ENCODE assay signal across 8 cellular contexts in genomic region chr16:27748868-27749546, GRCh38.
DNase-seq lines count a peak whose midpoint lies in the region; ATAC-seq and TF ChIP-seq lines count a peak whose summit lies in the region.

No MANE protein-coding gene starts in this region.

- no peak overlapping the region for H3K9ac ChIP-seq in MM.1S (ENCODE audit: low read length)

- WGBS in prostate gland, result 38% methylated on average over 12 of the region's 12 CpGs

- H4K20me1 ChIP-seq in MM.1S (ENCODE audit: insufficient read depth, low read length), result no peaks in the 10 kb centered on the region

- H3K36me3 ChIP-seq in right atrium auricular region, result peaks cover 7% of the 10 kb centered on the region
- no peaks in the 10 kb centered on the region for H3K36me3 ChIP-seq in MM.1S (replicated peaks; ENCODE audit: insufficient read depth, low read length)
- no peaks in the 10 kb centered on the region for H3K36me3 ChIP-seq in prostate gland

- no peak for TF ChIP-seq POLR2A in prostate gland (IDR thresholded peaks at IDR 0.05)

- no peak overlapping the region for H2AFZ ChIP-seq in MM.1S (ENCODE audit: low read length)

- no peaks in the 10 kb centered on the region for H3K27me3 Mint-ChIP-seq in activated CD4-positive, alpha-beta T cell treated with anti-CD3 and anti-CD28 coated beads, Interleukin-2, amount 10 ng/mL, durations not matched to agents 7 days and 5 days

- H3K4me1 Mint-ChIP-seq in activated CD4-positive, alpha-beta T cell treated with anti-CD3 and anti-CD28 coated beads, Interleukin-2, amount 10 ng/mL, durations not matched to agents 7 days and 5 days, result peaks cover 4% of the 10 kb centered on the region

- peaks cover 0 to 7% of the 10 kb centered on the region in 2 donors for H3K4me1 ChIP-seq in right atrium auricular region
- no peaks in the 10 kb centered on the region for H3K4me1 ChIP-seq in MM.1S (ENCODE audit: low read length)
- no peaks in the 10 kb centered on the region for H3K4me1 ChIP-seq in prostate gland (replicated peaks)

- TF ChIP-seq CTCF in right atrium auricular region (IDR thresholded peaks at IDR 0.05), result peak in 1 of 2 donors; percentile 51
- TF ChIP-seq CTCF in MM.1S (IDR thresholded peaks at IDR 0.05; ENCODE audit: low read length), result peak; percentile 33
- peak; percentile 5 for TF ChIP-seq CTCF in fibroblast of mammary gland (conservative IDR thresholded peaks at IDR 0.05; ENCODE audit: control insufficient read depth, insufficient read depth, low read depth, low read length)
- TF ChIP-seq CTCF in prostate gland (IDR thresholded peaks at IDR 0.05), result peak in 3 of 4 experiments; percentile 38 to 55 (median 41)

- no peaks in the 10 kb centered on the region for H3K9me2 ChIP-seq in MM.1S (replicated peaks; ENCODE audit: insufficient read depth, low read length)

- no peaks in the 10 kb centered on the region for H3K27me3 ChIP-seq in right atrium auricular region
- no peaks in the 10 kb centered on the region for H3K27me3 ChIP-seq in MM.1S (replicated peaks; ENCODE audit: insufficient read depth, low read length)
- H3K27me3 ChIP-seq in prostate gland (replicated peaks; ENCODE audit: insufficient read depth), result no peaks in the 10 kb centered on the region

- ATAC-seq in Right ventricle myocardium superior (ENCODE audit: poor library complexity) (peak; percentile 77), HG03097 (IDR thresholded peaks at IDR 0.05; ENCODE audit: low FRiP score, unreplicated experiment) (no peak)

- H3K4me3 ChIP-seq in right atrium auricular region (no peak overlapping the region), MM.1S (ENCODE audit: low read length) (no peak overlapping the region), fibroblast of mammary gland (ENCODE audit: control insufficient read depth, low read depth, low read length) (no peak overlapping the region), prostate gland (no peak overlapping the region)

- H3K9me3 ChIP-seq in right atrium auricular region (no peaks in the 10 kb centered on the region), MM.1S (replicated peaks; ENCODE audit: insufficient read depth, low read length) (no peaks in the 10 kb centered on the region), prostate gland (no peaks in the 10 kb centered on the region)

- no peak overlapping the region for H3K4me2 ChIP-seq in MM.1S (ENCODE audit: low read depth, low read length)

- no peaks in the 10 kb centered on the region for H3F3A ChIP-seq in MM.1S (ENCODE audit: insufficient read depth, low read length)

- no peaks in the 10 kb centered on the region for H3K9me3 Mint-ChIP-seq in activated CD4-positive, alpha-beta T cell treated with anti-CD3 and anti-CD28 coated beads, Interleukin-2, amount 10 ng/mL, durations not matched to agents 7 days and 5 days

- DNase-seq in Right ventricle myocardium superior, result no peak
- no peak for DNase-seq in right atrium auricular region (ENCODE audit: low spot score)
- peak; percentile 32 for DNase-seq in MM.1S
- DNase-seq in activated CD4-positive, alpha-beta T cell treated with anti-CD3 and anti-CD28 coated beads, Interleukin-2, amount 10 ng/mL, durations not matched to agents 7 days and 5 days, result peak; percentile 57
- peak; percentile 81 for DNase-seq in fibroblast of mammary gland (ENCODE audit: low read depth)
- DNase-seq in prostate gland (ENCODE audit: low spot score), result peak; percentile 58
- DNase-seq in NCI-H446 (lab: John Stamatoyannopoulos, UW), result no peak

- H3K27ac Mint-ChIP-seq in activated CD4-positive, alpha-beta T cell treated with anti-CD3 and anti-CD28 coated beads, Interleukin-2, amount 10 ng/mL, durations not matched to agents 7 days and 5 days, result no peak overlapping the region

- H3K36me3 Mint-ChIP-seq in activated CD4-positive, alpha-beta T cell treated with anti-CD3 and anti-CD28 coated beads, Interleukin-2, amount 10 ng/mL, durations not matched to agents 7 days and 5 days (ENCODE audit: low read depth), result no peaks in the 10 kb centered on the region

- CTCF ChIA-PET in activated CD4-positive, alpha-beta T cell treated with anti-CD3 and anti-CD28 coated beads, Interleukin-2, amount 10 ng/mL, durations not matched to agents 7 days and 5 days (lab: Charles Lee), result no interaction called here

- H3K27ac ChIP-seq in right atrium auricular region (no peak overlapping the region), MM.1S (ENCODE audit: low read length) (no peak overlapping the region), prostate gland (no peak overlapping the region)

- POLR2A ChIA-PET in activated CD4-positive, alpha-beta T cell treated with anti-CD3 and anti-CD28 coated beads, Interleukin-2, amount 10 ng/mL, durations not matched to agents 7 days and 5 days (lab: Charles Lee), result interaction anchor here (0.5 kb wide), 1 partner anchor 283 kb away, joined by 3 read pairs; no protein-coding TSS in a partner anchor

- intact Hi-C loops in Right ventricle myocardium superior (cut with DNase I), result no loop called here
- intact Hi-C loops in prostate gland (cut with DNase I), result no loop called here

- no peaks in the 10 kb centered on the region for H3K79me2 ChIP-seq in MM.1S (ENCODE audit: low read length)

- H3K4me3 Mint-ChIP-seq in activated CD4-positive, alpha-beta T cell treated with anti-CD3 and anti-CD28 coated beads, Interleukin-2, amount 10 ng/mL, durations not matched to agents 7 days and 5 days, result no peak overlapping the region

Comparison
In these comparisons a context has a peak if more than half of its experiments do, and no peak if none do; other contexts are left out.
1. DNase-seq: peak in MM.1S (single experiment), activated CD4-positive, alpha-beta T cell treated with anti-CD3 and anti-CD28 coated beads, Interleukin-2, amount 10 ng/mL, durations not matched to agents 7 days and 5 days (single experiment), fibroblast of mammary gland (single experiment) and prostate gland (single experiment); none in Right ventricle myocardium superior (single experiment), right atrium auricular region (single experiment) and NCI-H446 (0 of 2).